In the genomic region with DNA sequence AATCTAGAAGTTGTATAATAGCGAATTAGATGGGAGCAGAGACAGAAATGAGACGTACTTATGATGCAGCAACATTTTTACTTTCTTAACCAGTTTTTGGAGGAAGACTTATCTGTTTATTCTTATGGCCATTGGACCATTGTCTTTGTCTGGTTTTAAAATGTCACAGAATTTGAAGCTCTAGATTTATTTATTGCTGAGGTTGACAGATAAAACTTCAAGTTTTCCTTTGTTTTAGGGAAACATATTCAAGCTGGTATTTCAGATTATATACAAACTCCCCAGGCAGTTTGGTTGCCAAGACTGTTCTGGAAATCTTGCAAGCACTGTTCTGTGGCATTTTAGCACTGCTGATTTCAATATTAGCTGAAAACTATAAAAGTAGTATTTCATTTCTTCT, we compare ENCODE assay signal across 28 cellular contexts.
"Had no signal": no experiment of that assay in that cellular context is flagged by ENCODE, and none has a peak within 500 bp of the region (broad histone marks: within the 10 kb centered on the region; RNA-seq: fewer than 3 reads in every experiment).

No MANE protein-coding gene starts in this region.

- H3K4me3 ChIP-seq: stomach, suprapubic skin, testis, thoracic aorta, thyroid gland, tibial artery, tibial nerve, transverse colon, upper lobe of left lung, upper lobe of right lung, uterus, vagina had no signal

- H3K27ac ChIP-seq: stomach, suprapubic skin, testis, thoracic aorta, thyroid gland, tibial artery, tibial nerve, transverse colon, upper lobe of left lung, upper lobe of right lung, uterus, vagina had no signal

- H3K27me3 Mint-ChIP-seq: stimulated activated naive B cell treated with anti-CD40 and anti-IgM and Interleukin-4, amounts not matched to agents 10 μg/mL and 1 μg/mL and 100 μg/mL, for 72 hours; stimulated activated naive CD8-positive, alpha-beta T cell treated with anti-CD3 and anti-CD28 coated beads, Interleukin-15, amount 100 ng/mL, for 72 hours; stimulated activated naive CD8-positive, alpha-beta T cell treated with anti-CD3 and anti-CD28 coated beads, Interleukin-15, Interleukin-2, amounts not matched to agents 100 ng/mL and 50 ng/mL, for 24 hours; type B pancreatic cell had no signal

- H3K4me3 Mint-ChIP-seq: stimulated activated effector memory CD8-positive, alpha-beta T cell treated with anti-CD3 and anti-CD28 coated beads, Interleukin-12 subunit alpha, Interleukin-12 subunit beta, amount 100 ng/mL, for 72 hours; stimulated activated naive B cell treated with anti-CD40 and anti-IgM and Interleukin-4, amounts not matched to agents 10 μg/mL and 1 μg/mL and 100 μg/mL, for 72 hours; stimulated activated naive CD8-positive, alpha-beta T cell treated with anti-CD3 and anti-CD28 coated beads, Interleukin-15, amount 100 ng/mL, for 72 hours; stimulated activated naive CD8-positive, alpha-beta T cell treated with anti-CD3 and anti-CD28 coated beads, Interleukin-15, Interleukin-2, amounts not matched to agents 100 ng/mL and 50 ng/mL, for 24 hours; type B pancreatic cell had no signal

- DNase-seq: stimulated activated CD4-positive, alpha-beta T cell treated with anti-CD3 and anti-CD28 coated beads, Interleukin-2, amount 100 ng/mL, for 48 hours; stimulated activated CD4-positive, alpha-beta T cell treated with anti-CD3 and anti-CD28 coated beads, Interleukin-4, amount 100 ng/mL, for 1 hour; stimulated activated CD4-positive, alpha-beta T cell treated with anti-CD3 and anti-CD28 coated beads, Interleukin-4, amount 100 ng/mL, for 24 hours; stimulated activated CD4-positive, alpha-beta T cell treated with anti-CD3 and anti-CD28 coated beads, Interleukin-4, amount 100 ng/mL, for 4 hours; stimulated activated CD8-positive, alpha-beta memory T cell treated with anti-CD3 and anti-CD28 coated beads, Interleukin-4, amount 100 ng/mL, for 48 hours; stimulated activated naive B cell treated with anti-CD40 and anti-IgM and Interleukin-4, amounts not matched to agents 10 μg/mL and 1 μg/mL and 100 μg/mL, for 72 hours; stimulated activated naive CD4-positive, alpha-beta T cell; stimulated activated naive CD4-positive, alpha-beta T cell treated with Interleukin-2 at 50 U/mL for 16 hours; stimulated activated naive CD8-positive, alpha-beta T cell treated with anti-CD3 and anti-CD28 coated beads, Interleukin-15, amount 100 ng/mL, for 72 hours; stimulated activated naive CD8-positive, alpha-beta T cell treated with anti-CD3 and anti-CD28 coated beads, Interleukin-15, Interleukin-2, amounts not matched to agents 100 U/mL and 50 U/mL, for 24 hours; stomach; substantia nigra; testis; thyroid gland; tibial artery; transverse colon; trophoblast cell; upper lobe of left lung; upper lobe of right lung; uterus had no signal

- H3K36me3 Mint-ChIP-seq: stimulated activated effector memory CD8-positive, alpha-beta T cell treated with anti-CD3 and anti-CD28 coated beads, Interleukin-12 subunit alpha, Interleukin-12 subunit beta, amount 100 ng/mL, for 72 hours; type B pancreatic cell had no signal

- H3K4me1 ChIP-seq: stomach, suprapubic skin, testis, thyroid gland, tibial artery, tibial nerve, transverse colon, upper lobe of left lung, upper lobe of right lung, uterus, vagina had no signal

- H3K36me3 ChIP-seq: stomach, suprapubic skin, thoracic aorta, thyroid gland, tibial artery, tibial nerve, transverse colon, upper lobe of left lung, upper lobe of right lung, uterus, vagina had no signal

- H3K9me3 ChIP-seq: suprapubic skin, testis, thyroid gland, upper lobe of right lung, uterus, vagina had no signal

- ATAC-seq: stimulated activated effector memory CD8-positive, alpha-beta T cell treated with anti-CD3 and anti-CD28 coated beads, Interleukin-12 subunit alpha, Interleukin-12 subunit beta, amount 100 ng/mL, for 72 hours; stimulated activated naive B cell treated with anti-CD40 and anti-IgM and Interleukin-4, amounts not matched to agents 10 μg/mL and 1 μg/mL and 100 μg/mL, for 72 hours; stimulated activated naive CD8-positive, alpha-beta T cell treated with anti-CD3 and anti-CD28 coated beads, Interleukin-15, amount 100 ng/mL, for 72 hours; stimulated activated naive CD8-positive, alpha-beta T cell treated with anti-CD3 and anti-CD28 coated beads, Interleukin-15, Interleukin-2, amounts not matched to agents 100 U/mL and 50 U/mL, for 24 hours; upper lobe of right lung had no signal

- H3K27me3 ChIP-seq: stomach, suprapubic skin, testis, thyroid gland, tibial artery, tibial nerve, transverse colon, upper lobe of left lung, upper lobe of right lung, uterus, vagina had no signal

- H3K27ac Mint-ChIP-seq: stimulated activated effector memory CD8-positive, alpha-beta T cell treated with anti-CD3 and anti-CD28 coated beads, Interleukin-12 subunit alpha, Interleukin-12 subunit beta, amount 100 ng/mL, for 72 hours; stimulated activated naive B cell treated with anti-CD40 and anti-IgM and Interleukin-4, amounts not matched to agents 10 μg/mL and 1 μg/mL and 100 μg/mL, for 72 hours; stimulated activated naive CD8-positive, alpha-beta T cell treated with anti-CD3 and anti-CD28 coated beads, Interleukin-15, amount 100 ng/mL, for 72 hours; stimulated activated naive CD8-positive, alpha-beta T cell treated with anti-CD3 and anti-CD28 coated beads, Interleukin-15, Interleukin-2, amounts not matched to agents 100 ng/mL and 50 ng/mL, for 24 hours; type B pancreatic cell had no signal

- H3K4me1 Mint-ChIP-seq: stimulated activated effector memory CD8-positive, alpha-beta T cell treated with anti-CD3 and anti-CD28 coated beads, Interleukin-12 subunit alpha, Interleukin-12 subunit beta, amount 100 ng/mL, for 72 hours; stimulated activated naive B cell treated with anti-CD40 and anti-IgM and Interleukin-4, amounts not matched to agents 10 μg/mL and 1 μg/mL and 100 μg/mL, for 72 hours; stimulated activated naive CD8-positive, alpha-beta T cell treated with anti-CD3 and anti-CD28 coated beads, Interleukin-15, amount 100 ng/mL, for 72 hours had no signal

- FAIRE-seq: urothelium cell line had no signal
